ENCODE assay signal across 8 cellular contexts in genomic region chr15:34102175-34102925, GRCh38.
DNase-seq lines count a peak whose midpoint lies in the region; ATAC-seq and TF ChIP-seq lines count a peak whose summit lies in the region.

No MANE protein-coding gene starts in this region.

- H3K4me1 ChIP-seq in HUES6 (ENCODE audit: control insufficient read depth, insufficient read depth, low read length) (no peaks in the 10 kb centered on the region), muscle layer of colon (ENCODE audit: insufficient read depth, low read length) (peaks cover 25% of the 10 kb centered on the region)

- peaks cover 31% of the 10 kb centered on the region for H3K36me3 Mint-ChIP-seq in dendritic cell treated with granulocyte-macrophage colony-stimulating factor and Interleukin-4, amounts not matched to agents 40 ng/mL and 50 ng/mL, for 4 days (ENCODE audit: low read depth)

- H3K27me3 Mint-ChIP-seq in dendritic cell treated with granulocyte-macrophage colony-stimulating factor and Interleukin-4, amounts not matched to agents 40 ng/mL and 50 ng/mL, for 4 days = no peaks in the 10 kb centered on the region

- TF ChIP-seq CTCF in C4-2B (conservative IDR thresholded peaks at IDR 0.05) = no peak

- no peaks in the 10 kb centered on the region for H3K27me3 ChIP-seq in HUES6 (ENCODE audit: control insufficient read depth, insufficient read depth, low read length)
- H3K27me3 ChIP-seq in muscle layer of colon (ENCODE audit: control insufficient read depth in 1 of 2, insufficient read depth in 2 of 2, low read length in 2 of 2) = no peaks in the 10 kb centered on the region

- intact Hi-C loops in dendritic cell treated with granulocyte-macrophage colony-stimulating factor and Interleukin-4, amounts not matched to agents 40 ng/mL and 50 ng/mL, for 4 days (cut with micrococcal nuclease) = loop anchor here (5.0 to 10.0 kb wide), 2 partner anchors 235 to 262 kb away; partner anchors contain the start of genes LPCAT4 and SLC12A6

- H3K9ac ChIP-seq in HUES6 (ENCODE audit: low read length) (peak overlapping the region; percentile 69), muscle layer of colon (ENCODE audit: low read length) (peak overlapping the region; percentile 47)

- peaks cover 12% of the 10 kb centered on the region for H3K9me3 Mint-ChIP-seq in dendritic cell treated with granulocyte-macrophage colony-stimulating factor and Interleukin-4, amounts not matched to agents 40 ng/mL and 50 ng/mL, for 4 days

- ATAC-seq in HG02938 (IDR thresholded peaks at IDR 0.05; ENCODE audit: unreplicated experiment) (no peak), HG02970 (IDR thresholded peaks at IDR 0.05; ENCODE audit: low FRiP score, unreplicated experiment) (no peak)

- H3K4me3 Mint-ChIP-seq in dendritic cell treated with granulocyte-macrophage colony-stimulating factor and Interleukin-4, amounts not matched to agents 40 ng/mL and 50 ng/mL, for 4 days = peak overlapping the region; percentile 99

- DNase-seq in glomerular visceral epithelial cell (ENCODE audit: extremely low spot score) (no peak), DMS114 treated with DMSO at 0.1 percent for 48 hours (lab: John Stamatoyannopoulos, UW; ENCODE audit: unreplicated experiment) (no peak)

- H3K9me3 ChIP-seq in HUES6 (ENCODE audit: control insufficient read depth, insufficient read depth, low read depth, low read length) = no peaks in the 10 kb centered on the region
- no peaks in the 10 kb centered on the region for H3K9me3 ChIP-seq in muscle layer of colon (ENCODE audit: low read length)

- H3K27ac ChIP-seq in C4-2B = peak overlapping the region; percentile 74
- no peak overlapping the region for H3K27ac ChIP-seq in HUES6 (ENCODE audit: low read depth, low read length)
- H3K27ac ChIP-seq in muscle layer of colon (ENCODE audit: low read depth, low read length) = peak overlapping the region; percentile 91

- H3K4me1 Mint-ChIP-seq in dendritic cell treated with granulocyte-macrophage colony-stimulating factor and Interleukin-4, amounts not matched to agents 40 ng/mL and 50 ng/mL, for 4 days (ENCODE audit: low read depth) = peaks cover 11% of the 10 kb centered on the region

- peak overlapping the region; percentile 98 for H3K4me3 ChIP-seq in HUES6 (ENCODE audit: low read depth, low read length)
- H3K4me3 ChIP-seq in muscle layer of colon (ENCODE audit: low read depth in 1 of 2, low read length in 2 of 2) = peak overlapping the region; percentile 71 to 86

- H3K36me3 ChIP-seq in HUES6 (ENCODE audit: control insufficient read depth, insufficient read depth, low read length) = no peaks in the 10 kb centered on the region
- no peaks in the 10 kb centered on the region for H3K36me3 ChIP-seq in muscle layer of colon (ENCODE audit: insufficient read depth, low read length)

- peak overlapping the region; percentile 99 for H3K27ac Mint-ChIP-seq in dendritic cell treated with granulocyte-macrophage colony-stimulating factor and Interleukin-4, amounts not matched to agents 40 ng/mL and 50 ng/mL, for 4 days
